1 cellular context compared by ENCODE assay signal in the genomic region with DNA sequence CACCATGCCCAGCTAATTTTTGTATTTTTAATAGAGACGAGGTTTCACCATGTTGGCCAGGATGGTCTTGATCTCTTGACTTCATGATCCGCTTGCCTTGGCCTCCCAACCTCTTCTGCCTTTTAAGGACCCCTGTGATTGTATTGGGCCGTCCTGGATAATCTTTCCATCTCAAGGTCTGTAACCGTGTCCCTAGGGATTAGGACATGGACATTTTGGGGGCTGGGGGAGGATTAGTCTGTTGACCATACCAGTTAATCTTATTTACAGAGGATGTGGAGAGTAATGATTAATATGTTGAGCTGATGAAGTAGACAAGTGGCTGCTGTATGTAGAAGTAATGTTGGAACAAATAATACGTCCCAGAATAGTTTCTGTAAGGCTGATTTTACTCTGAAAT.
TF ChIP-seq lines count a peak whose summit lies in the region.

No MANE protein-coding gene starts in this region.

TF ChIP-seq in HepG2, 621 proteins besides CTCF, POLR2A, EP300 and RAD21:
- TF ChIP-seq, protein P1, sequence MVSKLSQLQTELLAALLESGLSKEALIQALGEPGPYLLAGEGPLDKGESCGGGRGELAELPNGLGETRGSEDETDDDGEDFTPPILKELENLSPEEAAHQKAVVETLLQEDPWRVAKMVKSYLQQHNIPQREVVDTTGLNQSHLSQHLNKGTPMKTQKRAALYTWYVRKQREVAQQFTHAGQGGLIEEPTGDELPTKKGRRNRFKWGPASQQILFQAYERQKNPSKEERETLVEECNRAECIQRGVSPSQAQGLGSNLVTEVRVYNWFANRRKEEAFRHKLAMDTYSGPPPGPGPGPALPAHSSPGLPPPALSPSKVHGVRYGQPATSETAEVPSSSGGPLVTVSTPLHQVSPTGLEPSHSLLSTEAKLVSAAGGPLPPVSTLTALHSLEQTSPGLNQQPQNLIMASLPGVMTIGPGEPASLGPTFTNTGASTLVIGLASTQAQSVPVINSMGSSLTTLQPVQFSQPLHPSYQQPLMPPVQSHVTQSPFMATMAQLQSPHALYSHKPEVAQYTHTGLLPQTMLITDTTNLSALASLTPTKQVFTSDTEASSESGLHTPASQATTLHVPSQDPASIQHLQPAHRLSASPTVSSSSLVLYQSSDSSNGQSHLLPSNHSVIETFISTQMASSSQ (IDR thresholded peaks at IDR 0.05; ENCODE audit: low read depth): no peak; the same call in 1 of the 2 replicates
- TF ChIP-seq, protein P1 (CRISPR knock-in tag; IDR thresholded peaks at IDR 0.05; ENCODE audit: borderline replicate concordance): peak; percentile 63; the same call in 1 of the 2 replicates
- TF ChIP-seq HHEX (CRISPR knock-in tag; IDR thresholded peaks at IDR 0.05) (no peak), EHMT2 (IDR thresholded peaks at IDR 0.05; ENCODE audit: borderline replicate concordance, low read depth, low read length) (no peak), PITX1 (CRISPR knock-in tag; IDR thresholded peaks at IDR 0.05) (peak; percentile 88), ZMYM4 (CRISPR knock-in tag; IDR thresholded peaks at IDR 0.05) (peak; percentile 85), SRSF1 (optimal IDR thresholded peaks at IDR 0.05; ENCODE audit: low read depth, low read length) (no peak), SIX1 (CRISPR knock-in tag; IDR thresholded peaks at IDR 0.05; ENCODE audit: borderline replicate concordance) (no peak), FOXA1 (IDR thresholded peaks at IDR 0.05) (no peak), FOXA1 (CRISPR knock-in tag; IDR thresholded peaks at IDR 0.05) (peak; percentile 62), ZNF329 (CRISPR knock-in tag; IDR thresholded peaks at IDR 0.05; ENCODE audit: low read depth) (no peak), SALL1 (CRISPR knock-in tag; IDR thresholded peaks at IDR 0.05) (0 out of 2 replicates have a peak, but pooled peaks have one; percentile 10), ZNF780A (CRISPR knock-in tag; IDR thresholded peaks at IDR 0.05) (no peak), PHF8 (CRISPR knock-in tag; IDR thresholded peaks at IDR 0.05) (no peak), ZNF549 (CRISPR knock-in tag; IDR thresholded peaks at IDR 0.05) (no peak), MAZ (IDR thresholded peaks at IDR 0.05; ENCODE audit: borderline replicate concordance, low read depth, low read length) (no peak), MAZ (CRISPR knock-in tag; IDR thresholded peaks at IDR 0.05; ENCODE audit: low read depth) (no peak), ZFP36 (IDR thresholded peaks at IDR 0.05; ENCODE audit: borderline replicate concordance, low read depth, low read length, partially characterized antibody) (no peak), HNF4A (CRISPR knock-in tag; IDR thresholded peaks at IDR 0.05) (peak; percentile 49; the same call in 1 of the 2 replicates), SIN3A (IDR thresholded peaks at IDR 0.05; ENCODE audit: borderline replicate concordance, low read depth, low read length) (no peak)
- TF ChIP-seq, protein P2, sequence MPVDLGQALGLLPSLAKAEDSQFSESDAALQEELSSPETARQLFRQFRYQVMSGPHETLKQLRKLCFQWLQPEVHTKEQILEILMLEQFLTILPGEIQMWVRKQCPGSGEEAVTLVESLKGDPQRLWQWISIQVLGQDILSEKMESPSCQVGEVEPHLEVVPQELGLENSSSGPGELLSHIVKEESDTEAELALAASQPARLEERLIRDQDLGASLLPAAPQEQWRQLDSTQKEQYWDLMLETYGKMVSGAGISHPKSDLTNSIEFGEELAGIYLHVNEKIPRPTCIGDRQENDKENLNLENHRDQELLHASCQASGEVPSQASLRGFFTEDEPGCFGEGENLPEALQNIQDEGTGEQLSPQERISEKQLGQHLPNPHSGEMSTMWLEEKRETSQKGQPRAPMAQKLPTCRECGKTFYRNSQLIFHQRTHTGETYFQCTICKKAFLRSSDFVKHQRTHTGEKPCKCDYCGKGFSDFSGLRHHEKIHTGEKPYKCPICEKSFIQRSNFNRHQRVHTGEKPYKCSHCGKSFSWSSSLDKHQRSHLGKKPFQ (CRISPR knock-in tag; IDR thresholded peaks at IDR 0.05; ENCODE audit: insufficient replicate concordance): no peak
- TF ChIP-seq, protein P3, sequence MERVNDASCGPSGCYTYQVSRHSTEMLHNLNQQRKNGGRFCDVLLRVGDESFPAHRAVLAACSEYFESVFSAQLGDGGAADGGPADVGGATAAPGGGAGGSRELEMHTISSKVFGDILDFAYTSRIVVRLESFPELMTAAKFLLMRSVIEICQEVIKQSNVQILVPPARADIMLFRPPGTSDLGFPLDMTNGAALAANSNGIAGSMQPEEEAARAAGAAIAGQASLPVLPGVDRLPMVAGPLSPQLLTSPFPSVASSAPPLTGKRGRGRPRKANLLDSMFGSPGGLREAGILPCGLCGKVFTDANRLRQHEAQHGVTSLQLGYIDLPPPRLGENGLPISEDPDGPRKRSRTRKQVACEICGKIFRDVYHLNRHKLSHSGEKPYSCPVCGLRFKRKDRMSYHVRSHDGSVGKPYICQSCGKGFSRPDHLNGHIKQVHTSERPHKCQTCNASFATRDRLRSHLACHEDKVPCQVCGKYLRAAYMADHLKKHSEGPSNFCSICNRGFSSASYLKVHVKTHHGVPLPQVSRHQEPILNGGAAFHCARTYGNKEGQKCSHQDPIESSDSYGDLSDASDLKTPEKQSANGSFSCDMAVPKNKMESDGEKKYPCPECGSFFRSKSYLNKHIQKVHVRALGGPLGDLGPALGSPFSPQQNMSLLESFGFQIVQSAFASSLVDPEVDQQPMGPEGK (CRISPR knock-in tag; IDR thresholded peaks at IDR 0.05): peak; percentile 70
- TF ChIP-seq, protein P4, sequence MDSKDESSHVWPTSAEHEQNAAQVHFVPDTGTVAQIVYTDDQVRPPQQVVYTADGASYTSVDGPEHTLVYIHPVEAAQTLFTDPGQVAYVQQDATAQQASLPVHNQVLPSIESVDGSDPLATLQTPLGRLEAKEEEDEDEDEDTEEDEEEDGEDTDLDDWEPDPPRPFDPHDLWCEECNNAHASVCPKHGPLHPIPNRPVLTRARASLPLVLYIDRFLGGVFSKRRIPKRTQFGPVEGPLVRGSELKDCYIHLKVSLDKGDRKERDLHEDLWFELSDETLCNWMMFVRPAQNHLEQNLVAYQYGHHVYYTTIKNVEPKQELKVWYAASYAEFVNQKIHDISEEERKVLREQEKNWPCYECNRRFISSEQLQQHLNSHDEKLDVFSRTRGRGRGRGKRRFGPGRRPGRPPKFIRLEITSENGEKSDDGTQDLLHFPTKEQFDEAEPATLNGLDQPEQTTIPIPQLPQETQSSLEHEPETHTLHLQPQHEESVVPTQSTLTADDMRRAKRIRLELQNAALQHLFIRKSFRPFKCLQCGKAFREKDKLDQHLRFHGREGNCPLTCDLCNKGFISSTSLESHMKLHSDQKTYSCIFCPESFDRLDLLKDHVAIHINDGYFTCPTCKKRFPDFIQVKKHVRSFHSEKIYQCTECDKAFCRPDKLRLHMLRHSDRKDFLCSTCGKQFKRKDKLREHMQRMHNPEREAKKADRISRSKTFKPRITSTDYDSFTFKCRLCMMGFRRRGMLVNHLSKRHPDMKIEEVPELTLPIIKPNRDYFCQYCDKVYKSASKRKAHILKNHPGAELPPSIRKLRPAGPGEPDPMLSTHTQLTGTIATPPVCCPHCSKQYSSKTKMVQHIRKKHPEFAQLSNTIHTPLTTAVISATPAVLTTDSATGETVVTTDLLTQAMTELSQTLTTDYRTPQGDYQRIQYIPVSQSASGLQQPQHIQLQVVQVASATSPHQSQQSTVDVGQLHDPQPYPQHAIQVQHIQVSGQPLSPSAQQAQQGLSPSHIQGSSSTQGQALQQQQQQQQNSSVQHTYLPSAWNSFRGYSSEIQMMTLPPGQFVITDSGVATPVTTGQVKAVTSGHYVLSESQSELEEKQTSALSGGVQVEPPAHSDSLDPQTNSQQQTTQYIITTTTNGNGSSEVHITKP (CRISPR knock-in tag; IDR thresholded peaks at IDR 0.05; ENCODE audit: low read depth): peak; percentile 64; the same call in 1 of the 2 replicates
TF ChIP-seq in HepG2: peak in this region for 8.
